In the genomic region with DNA sequence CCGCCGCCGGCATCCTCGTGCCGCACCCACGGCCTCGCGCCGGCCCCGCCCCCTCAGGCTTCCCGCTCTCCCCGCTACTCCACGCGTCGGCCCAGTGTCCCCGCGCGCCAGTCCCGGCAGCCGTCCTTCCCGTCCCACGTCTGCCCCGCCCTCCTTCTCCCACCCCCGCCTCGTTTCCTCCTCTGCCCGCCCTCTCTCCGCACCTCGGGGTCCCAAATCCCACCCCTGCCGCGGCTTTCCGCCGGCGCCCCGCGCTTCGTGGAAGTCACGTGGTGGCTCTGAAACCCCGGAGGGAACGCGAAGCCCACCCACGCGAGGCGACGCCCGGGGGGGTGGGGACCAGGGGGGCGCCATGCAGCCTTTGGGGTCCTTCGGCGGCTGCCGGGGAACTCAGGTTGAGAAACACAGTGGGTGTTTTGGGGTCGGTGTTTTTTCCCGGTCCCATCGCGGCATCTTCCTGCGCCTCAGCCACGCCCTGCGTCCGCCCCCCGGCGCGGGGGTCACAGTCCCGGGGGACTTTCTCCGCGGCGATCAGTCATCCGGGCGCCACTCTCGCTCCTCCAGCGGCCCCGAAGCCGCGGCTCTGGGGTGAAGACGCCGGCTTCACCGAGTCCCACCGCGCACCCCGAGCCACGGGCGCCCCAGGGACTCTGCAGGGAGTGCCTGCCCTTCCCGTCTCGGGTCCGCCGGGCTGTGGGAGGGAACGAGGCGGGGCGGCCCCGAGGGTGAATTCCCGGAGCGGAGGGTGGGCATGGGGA, we compare ENCODE assay signal across 1 cellular context.
TF ChIP-seq lines count a peak whose summit lies in the region.

A gene with protein sequence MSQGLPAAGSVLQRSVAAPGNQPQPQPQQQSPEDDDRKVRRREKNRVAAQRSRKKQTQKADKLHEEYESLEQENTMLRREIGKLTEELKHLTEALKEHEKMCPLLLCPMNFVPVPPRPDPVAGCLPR (minus strand): TSS at position 2 of the 758 bp plus-strand sequence. CDS start 78 bp downstream, outside the sequence.

TF ChIP-seq in GM12878, 131 proteins besides CTCF, POLR2A, EP300 and RAD21 (continued from another document and continues in another):
- no peak for TF ChIP-seq NBN (IDR thresholded peaks at IDR 0.05)
- no peak for TF ChIP-seq SIN3A (IDR thresholded peaks at IDR 0.05; ENCODE audit: low read depth, low read length)
- TF ChIP-seq TCF12 (IDR thresholded peaks at IDR 0.05; ENCODE audit: low read depth, low read length) = no peak
- TF ChIP-seq TCF3 (IDR thresholded peaks at IDR 0.05; ENCODE audit: borderline replicate concordance, insufficient read depth, low read depth, low read length) = no peak
- TF ChIP-seq, protein P1, sequence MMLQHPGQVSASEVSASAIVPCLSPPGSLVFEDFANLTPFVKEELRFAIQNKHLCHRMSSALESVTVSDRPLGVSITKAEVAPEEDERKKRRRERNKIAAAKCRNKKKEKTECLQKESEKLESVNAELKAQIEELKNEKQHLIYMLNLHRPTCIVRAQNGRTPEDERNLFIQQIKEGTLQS (IDR thresholded peaks at IDR 0.05; ENCODE audit: borderline replicate concordance, extremely low read depth, low read depth, low read length) = no peak
- 0 out of 2 replicates have a peak, but pooled peaks have one; percentile 20 for TF ChIP-seq STAT1 (conservative IDR thresholded peaks at IDR 0.05)
- 0 out of 2 replicates have a peak, but pooled peaks have one; percentile 66 for TF ChIP-seq RB1 (IDR thresholded peaks at IDR 0.05; ENCODE audit: borderline replicate concordance)
- TF ChIP-seq MYC (IDR thresholded peaks at IDR 0.05; ENCODE audit: insufficient read depth, insufficient read length, insufficient replicate concordance, low read length, severe bottlenecking) = no peak
- TF ChIP-seq BRCA1 (IDR thresholded peaks at IDR 0.05; ENCODE audit: low read depth, low read length) = no peak
- TF ChIP-seq, protein P2, sequence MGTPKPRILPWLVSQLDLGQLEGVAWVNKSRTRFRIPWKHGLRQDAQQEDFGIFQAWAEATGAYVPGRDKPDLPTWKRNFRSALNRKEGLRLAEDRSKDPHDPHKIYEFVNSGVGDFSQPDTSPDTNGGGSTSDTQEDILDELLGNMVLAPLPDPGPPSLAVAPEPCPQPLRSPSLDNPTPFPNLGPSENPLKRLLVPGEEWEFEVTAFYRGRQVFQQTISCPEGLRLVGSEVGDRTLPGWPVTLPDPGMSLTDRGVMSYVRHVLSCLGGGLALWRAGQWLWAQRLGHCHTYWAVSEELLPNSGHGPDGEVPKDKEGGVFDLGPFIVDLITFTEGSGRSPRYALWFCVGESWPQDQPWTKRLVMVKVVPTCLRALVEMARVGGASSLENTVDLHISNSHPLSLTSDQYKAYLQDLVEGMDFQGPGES (IDR thresholded peaks at IDR 0.05) = no peak
- TF ChIP-seq, protein P3, sequence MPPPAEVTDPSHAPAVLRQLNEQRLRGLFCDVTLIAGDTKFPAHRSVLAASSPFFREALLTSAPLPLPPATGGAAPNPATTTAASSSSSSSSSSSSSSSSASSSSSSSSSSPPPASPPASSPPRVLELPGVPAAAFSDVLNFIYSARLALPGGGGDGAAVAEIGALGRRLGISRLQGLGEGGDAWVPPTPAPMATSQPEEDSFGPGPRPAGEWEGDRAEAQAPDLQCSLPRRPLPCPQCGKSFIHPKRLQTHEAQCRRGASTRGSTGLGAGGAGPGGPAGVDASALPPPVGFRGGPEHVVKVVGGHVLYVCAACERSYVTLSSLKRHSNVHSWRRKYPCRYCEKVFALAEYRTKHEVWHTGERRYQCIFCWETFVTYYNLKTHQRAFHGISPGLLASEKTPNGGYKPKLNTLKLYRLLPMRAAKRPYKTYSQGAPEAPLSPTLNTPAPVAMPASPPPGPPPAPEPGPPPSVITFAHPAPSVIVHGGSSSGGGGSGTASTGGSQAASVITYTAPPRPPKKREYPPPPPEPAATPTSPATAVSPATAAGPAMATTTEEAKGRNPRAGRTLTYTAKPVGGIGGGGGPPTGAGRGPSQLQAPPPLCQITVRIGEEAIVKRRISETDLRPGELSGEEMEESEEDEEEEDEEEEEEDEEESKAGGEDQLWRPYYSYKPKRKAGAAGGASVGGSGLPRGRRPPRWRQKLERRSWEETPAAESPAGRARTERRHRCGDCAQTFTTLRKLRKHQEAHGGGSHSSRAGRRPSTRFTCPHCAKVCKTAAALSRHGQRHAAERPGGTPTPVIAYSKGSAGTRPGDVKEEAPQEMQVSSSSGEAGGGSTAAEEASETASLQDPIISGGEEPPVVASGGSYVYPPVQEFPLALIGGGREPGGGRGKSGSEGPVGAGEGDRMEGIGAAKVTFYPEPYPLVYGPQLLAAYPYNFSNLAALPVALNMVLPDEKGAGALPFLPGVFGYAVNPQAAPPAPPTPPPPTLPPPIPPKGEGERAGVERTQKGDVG (CRISPR knock-in tag; IDR thresholded peaks at IDR 0.05) = no peak
- TF ChIP-seq KDM1A (IDR thresholded peaks at IDR 0.05; ENCODE audit: borderline replicate concordance) = no peak
- no peak for TF ChIP-seq MTA3 (IDR thresholded peaks at IDR 0.05; ENCODE audit: borderline replicate concordance, low read length)
- no peak for TF ChIP-seq NFIC (IDR thresholded peaks at IDR 0.05; ENCODE audit: low read depth, low read length)
- TF ChIP-seq SMAD1 (IDR thresholded peaks at IDR 0.05; ENCODE audit: low read depth, partially characterized antibody) = no peak
- TF ChIP-seq, protein P4, sequence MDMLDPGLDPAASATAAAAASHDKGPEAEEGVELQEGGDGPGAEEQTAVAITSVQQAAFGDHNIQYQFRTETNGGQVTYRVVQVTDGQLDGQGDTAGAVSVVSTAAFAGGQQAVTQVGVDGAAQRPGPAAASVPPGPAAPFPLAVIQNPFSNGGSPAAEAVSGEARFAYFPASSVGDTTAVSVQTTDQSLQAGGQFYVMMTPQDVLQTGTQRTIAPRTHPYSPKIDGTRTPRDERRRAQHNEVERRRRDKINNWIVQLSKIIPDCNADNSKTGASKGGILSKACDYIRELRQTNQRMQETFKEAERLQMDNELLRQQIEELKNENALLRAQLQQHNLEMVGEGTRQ (IDR thresholded peaks at IDR 0.05; ENCODE audit: borderline replicate concordance, low read depth, low read length) = peak; percentile 4; the same call in 1 of the 2 replicates
- no peak for TF ChIP-seq SREBF2 (IDR thresholded peaks at IDR 0.05; ENCODE audit: low read length)
- TF ChIP-seq, protein P5, sequence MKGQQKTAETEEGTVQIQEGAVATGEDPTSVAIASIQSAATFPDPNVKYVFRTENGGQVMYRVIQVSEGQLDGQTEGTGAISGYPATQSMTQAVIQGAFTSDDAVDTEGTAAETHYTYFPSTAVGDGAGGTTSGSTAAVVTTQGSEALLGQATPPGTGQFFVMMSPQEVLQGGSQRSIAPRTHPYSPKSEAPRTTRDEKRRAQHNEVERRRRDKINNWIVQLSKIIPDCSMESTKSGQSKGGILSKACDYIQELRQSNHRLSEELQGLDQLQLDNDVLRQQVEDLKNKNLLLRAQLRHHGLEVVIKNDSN (IDR thresholded peaks at IDR 0.05; ENCODE audit: borderline replicate concordance, extremely low read length, insufficient read depth, low read depth, low read length) = peak; percentile 73
- TF ChIP-seq POU2F2 (IDR thresholded peaks at IDR 0.05; ENCODE audit: borderline replicate concordance, low read depth, low read length) = no peak
- no peak for TF ChIP-seq POLR2AphosphoS2 (IDR thresholded peaks at IDR 0.05; ENCODE audit: low read depth, low read length)
- no peak for TF ChIP-seq ASH2L (IDR thresholded peaks at IDR 0.05; ENCODE audit: borderline replicate concordance, low read depth)
- no peak for TF ChIP-seq FOXM1 (IDR thresholded peaks at IDR 0.05; ENCODE audit: low read depth, low read length)
- TF ChIP-seq, protein P6, sequence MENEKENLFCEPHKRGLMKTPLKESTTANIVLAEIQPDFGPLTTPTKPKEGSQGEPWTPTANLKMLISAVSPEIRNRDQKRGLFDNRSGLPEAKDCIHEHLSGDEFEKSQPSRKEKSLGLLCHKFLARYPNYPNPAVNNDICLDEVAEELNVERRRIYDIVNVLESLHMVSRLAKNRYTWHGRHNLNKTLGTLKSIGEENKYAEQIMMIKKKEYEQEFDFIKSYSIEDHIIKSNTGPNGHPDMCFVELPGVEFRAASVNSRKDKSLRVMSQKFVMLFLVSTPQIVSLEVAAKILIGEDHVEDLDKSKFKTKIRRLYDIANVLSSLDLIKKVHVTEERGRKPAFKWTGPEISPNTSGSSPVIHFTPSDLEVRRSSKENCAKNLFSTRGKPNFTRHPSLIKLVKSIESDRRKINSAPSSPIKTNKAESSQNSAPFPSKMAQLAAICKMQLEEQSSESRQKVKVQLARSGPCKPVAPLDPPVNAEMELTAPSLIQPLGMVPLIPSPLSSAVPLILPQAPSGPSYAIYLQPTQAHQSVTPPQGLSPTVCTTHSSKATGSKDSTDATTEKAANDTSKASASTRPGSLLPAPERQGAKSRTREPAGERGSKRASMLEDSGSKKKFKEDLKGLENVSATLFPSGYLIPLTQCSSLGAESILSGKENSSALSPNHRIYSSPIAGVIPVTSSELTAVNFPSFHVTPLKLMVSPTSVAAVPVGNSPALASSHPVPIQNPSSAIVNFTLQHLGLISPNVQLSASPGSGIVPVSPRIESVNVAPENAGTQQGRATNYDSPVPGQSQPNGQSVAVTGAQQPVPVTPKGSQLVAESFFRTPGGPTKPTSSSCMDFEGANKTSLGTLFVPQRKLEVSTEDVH (IDR thresholded peaks at IDR 0.05; ENCODE audit: low read depth, partially characterized antibody) = no peak
- TF ChIP-seq POLR2AphosphoS5 (IDR thresholded peaks at IDR 0.05; ENCODE audit: low read length) = no peak
- TF ChIP-seq ZNF384 (IDR thresholded peaks at IDR 0.05; ENCODE audit: borderline replicate concordance, low read depth, low read length) = no peak
- no peak for TF ChIP-seq SMAD5 (IDR thresholded peaks at IDR 0.05; ENCODE audit: low read depth)
- TF ChIP-seq ETV6 (conservative IDR thresholded peaks at IDR 0.05 in 1 of 2, IDR thresholded peaks at IDR 0.05 in 1 of 2; ENCODE audit: borderline replicate concordance in 1 of 2, low read depth in 1 of 2) = no peak
- no peak for TF ChIP-seq KAT2A (conservative IDR thresholded peaks at IDR 0.05; ENCODE audit: control insufficient read depth, low read depth, low read length)
- no peak for TF ChIP-seq CBFB (IDR thresholded peaks at IDR 0.05; ENCODE audit: low read depth)
- TF ChIP-seq HDGF (IDR thresholded peaks at IDR 0.05) = no peak
- no peak for TF ChIP-seq MEF2A (IDR thresholded peaks at IDR 0.05; ENCODE audit: insufficient read depth, low read depth, low read length)
- TF ChIP-seq YY1 (IDR thresholded peaks at IDR 0.05; ENCODE audit: low read depth, low read length) = no peak
- TF ChIP-seq TAF1 (IDR thresholded peaks at IDR 0.05; ENCODE audit: borderline replicate concordance, low read depth, low read length) = no peak
- TF ChIP-seq MXI1 (IDR thresholded peaks at IDR 0.05; ENCODE audit: low read depth, low read length) = peak; percentile 21
- TF ChIP-seq MYB (IDR thresholded peaks at IDR 0.05; ENCODE audit: borderline replicate concordance, low read depth, low read length) = no peak
- TF ChIP-seq NFYA (IDR thresholded peaks at IDR 0.05; ENCODE audit: borderline replicate concordance, low read depth, low read length) = no peak
- no peak for TF ChIP-seq SMARCA5 (IDR thresholded peaks at IDR 0.05)
- no peak for TF ChIP-seq SMC3 (IDR thresholded peaks at IDR 0.05; ENCODE audit: borderline replicate concordance, low read length)
- peak; percentile 96 for TF ChIP-seq MEF2B (IDR thresholded peaks at IDR 0.05; ENCODE audit: partially characterized antibody, poor library complexity, severe bottlenecking)
- TF ChIP-seq, protein P7, sequence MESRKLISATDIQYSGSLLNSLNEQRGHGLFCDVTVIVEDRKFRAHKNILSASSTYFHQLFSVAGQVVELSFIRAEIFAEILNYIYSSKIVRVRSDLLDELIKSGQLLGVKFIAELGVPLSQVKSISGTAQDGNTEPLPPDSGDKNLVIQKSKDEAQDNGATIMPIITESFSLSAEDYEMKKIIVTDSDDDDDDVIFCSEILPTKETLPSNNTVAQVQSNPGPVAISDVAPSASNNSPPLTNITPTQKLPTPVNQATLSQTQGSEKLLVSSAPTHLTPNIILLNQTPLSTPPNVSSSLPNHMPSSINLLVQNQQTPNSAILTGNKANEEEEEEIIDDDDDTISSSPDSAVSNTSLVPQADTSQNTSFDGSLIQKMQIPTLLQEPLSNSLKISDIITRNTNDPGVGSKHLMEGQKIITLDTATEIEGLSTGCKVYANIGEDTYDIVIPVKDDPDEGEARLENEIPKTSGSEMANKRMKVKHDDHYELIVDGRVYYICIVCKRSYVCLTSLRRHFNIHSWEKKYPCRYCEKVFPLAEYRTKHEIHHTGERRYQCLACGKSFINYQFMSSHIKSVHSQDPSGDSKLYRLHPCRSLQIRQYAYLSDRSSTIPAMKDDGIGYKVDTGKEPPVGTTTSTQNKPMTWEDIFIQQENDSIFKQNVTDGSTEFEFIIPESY (IDR thresholded peaks at IDR 0.05) = no peak
- TF ChIP-seq SP1 (IDR thresholded peaks at IDR 0.05; ENCODE audit: low read depth, low read length) = no peak
- TF ChIP-seq SPI1 (IDR thresholded peaks at IDR 0.05; ENCODE audit: borderline replicate concordance, insufficient read depth, low read depth, low read length) = no peak
- no peak for TF ChIP-seq PAX5 (IDR thresholded peaks at IDR 0.05; ENCODE audit: borderline replicate concordance, low read depth, low read length)
- TF ChIP-seq, protein P8, sequence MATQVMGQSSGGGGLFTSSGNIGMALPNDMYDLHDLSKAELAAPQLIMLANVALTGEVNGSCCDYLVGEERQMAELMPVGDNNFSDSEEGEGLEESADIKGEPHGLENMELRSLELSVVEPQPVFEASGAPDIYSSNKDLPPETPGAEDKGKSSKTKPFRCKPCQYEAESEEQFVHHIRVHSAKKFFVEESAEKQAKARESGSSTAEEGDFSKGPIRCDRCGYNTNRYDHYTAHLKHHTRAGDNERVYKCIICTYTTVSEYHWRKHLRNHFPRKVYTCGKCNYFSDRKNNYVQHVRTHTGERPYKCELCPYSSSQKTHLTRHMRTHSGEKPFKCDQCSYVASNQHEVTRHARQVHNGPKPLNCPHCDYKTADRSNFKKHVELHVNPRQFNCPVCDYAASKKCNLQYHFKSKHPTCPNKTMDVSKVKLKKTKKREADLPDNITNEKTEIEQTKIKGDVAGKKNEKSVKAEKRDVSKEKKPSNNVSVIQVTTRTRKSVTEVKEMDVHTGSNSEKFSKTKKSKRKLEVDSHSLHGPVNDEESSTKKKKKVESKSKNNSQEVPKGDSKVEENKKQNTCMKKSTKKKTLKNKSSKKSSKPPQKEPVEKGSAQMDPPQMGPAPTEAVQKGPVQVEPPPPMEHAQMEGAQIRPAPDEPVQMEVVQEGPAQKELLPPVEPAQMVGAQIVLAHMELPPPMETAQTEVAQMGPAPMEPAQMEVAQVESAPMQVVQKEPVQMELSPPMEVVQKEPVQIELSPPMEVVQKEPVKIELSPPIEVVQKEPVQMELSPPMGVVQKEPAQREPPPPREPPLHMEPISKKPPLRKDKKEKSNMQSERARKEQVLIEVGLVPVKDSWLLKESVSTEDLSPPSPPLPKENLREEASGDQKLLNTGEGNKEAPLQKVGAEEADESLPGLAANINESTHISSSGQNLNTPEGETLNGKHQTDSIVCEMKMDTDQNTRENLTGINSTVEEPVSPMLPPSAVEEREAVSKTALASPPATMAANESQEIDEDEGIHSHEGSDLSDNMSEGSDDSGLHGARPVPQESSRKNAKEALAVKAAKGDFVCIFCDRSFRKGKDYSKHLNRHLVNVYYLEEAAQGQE (IDR thresholded peaks at IDR 0.05; ENCODE audit: low read depth, low read length) = no peak
- TF ChIP-seq ZNF217 (IDR thresholded peaks at IDR 0.05) = no peak
- no peak for TF ChIP-seq NR2C2 (IDR thresholded peaks at IDR 0.05; ENCODE audit: borderline replicate concordance, control insufficient read depth, insufficient read length, low read depth)
